In the genomic region with DNA sequence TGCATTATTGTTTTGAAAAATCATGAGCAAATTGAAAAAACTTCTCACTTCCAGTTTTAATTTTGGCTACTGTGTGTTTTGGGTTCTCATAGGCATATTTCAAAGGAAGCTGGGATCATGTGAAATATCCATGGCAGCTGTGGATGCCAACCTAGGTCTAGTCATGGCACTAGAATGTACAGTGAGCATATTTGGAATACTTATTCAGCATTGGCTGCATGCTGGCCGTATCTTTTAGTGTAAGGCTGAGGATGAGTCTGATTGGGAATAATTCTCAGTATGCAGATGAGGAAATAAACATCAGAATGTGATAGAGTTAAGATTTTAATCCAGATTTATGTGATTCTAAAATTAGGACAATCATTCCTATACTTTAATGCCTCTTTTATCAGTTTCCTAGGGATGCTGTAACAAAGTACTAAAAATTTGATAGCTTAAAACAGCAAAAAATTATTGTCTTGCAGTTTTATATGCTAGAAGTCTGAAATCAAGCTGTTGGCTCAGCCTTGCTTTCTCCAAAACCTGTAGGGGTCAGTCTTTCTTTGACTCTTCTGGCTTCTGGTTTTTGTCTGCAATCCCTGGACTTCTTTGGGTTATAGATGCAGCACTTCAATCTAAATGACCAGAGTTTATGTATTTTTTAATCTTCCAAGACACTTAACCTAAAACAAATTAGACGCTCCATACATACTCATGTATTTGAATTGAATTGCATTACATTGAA, we compare ENCODE assay signal across 1 cellular context.
TF ChIP-seq lines count a peak whose summit lies in the region.

No MANE protein-coding gene starts in this region.

TF ChIP-seq in GM23338, 12 proteins besides CTCF, POLR2A, EP300 and RAD21 (continued from another document):
- TF ChIP-seq, protein P1, sequence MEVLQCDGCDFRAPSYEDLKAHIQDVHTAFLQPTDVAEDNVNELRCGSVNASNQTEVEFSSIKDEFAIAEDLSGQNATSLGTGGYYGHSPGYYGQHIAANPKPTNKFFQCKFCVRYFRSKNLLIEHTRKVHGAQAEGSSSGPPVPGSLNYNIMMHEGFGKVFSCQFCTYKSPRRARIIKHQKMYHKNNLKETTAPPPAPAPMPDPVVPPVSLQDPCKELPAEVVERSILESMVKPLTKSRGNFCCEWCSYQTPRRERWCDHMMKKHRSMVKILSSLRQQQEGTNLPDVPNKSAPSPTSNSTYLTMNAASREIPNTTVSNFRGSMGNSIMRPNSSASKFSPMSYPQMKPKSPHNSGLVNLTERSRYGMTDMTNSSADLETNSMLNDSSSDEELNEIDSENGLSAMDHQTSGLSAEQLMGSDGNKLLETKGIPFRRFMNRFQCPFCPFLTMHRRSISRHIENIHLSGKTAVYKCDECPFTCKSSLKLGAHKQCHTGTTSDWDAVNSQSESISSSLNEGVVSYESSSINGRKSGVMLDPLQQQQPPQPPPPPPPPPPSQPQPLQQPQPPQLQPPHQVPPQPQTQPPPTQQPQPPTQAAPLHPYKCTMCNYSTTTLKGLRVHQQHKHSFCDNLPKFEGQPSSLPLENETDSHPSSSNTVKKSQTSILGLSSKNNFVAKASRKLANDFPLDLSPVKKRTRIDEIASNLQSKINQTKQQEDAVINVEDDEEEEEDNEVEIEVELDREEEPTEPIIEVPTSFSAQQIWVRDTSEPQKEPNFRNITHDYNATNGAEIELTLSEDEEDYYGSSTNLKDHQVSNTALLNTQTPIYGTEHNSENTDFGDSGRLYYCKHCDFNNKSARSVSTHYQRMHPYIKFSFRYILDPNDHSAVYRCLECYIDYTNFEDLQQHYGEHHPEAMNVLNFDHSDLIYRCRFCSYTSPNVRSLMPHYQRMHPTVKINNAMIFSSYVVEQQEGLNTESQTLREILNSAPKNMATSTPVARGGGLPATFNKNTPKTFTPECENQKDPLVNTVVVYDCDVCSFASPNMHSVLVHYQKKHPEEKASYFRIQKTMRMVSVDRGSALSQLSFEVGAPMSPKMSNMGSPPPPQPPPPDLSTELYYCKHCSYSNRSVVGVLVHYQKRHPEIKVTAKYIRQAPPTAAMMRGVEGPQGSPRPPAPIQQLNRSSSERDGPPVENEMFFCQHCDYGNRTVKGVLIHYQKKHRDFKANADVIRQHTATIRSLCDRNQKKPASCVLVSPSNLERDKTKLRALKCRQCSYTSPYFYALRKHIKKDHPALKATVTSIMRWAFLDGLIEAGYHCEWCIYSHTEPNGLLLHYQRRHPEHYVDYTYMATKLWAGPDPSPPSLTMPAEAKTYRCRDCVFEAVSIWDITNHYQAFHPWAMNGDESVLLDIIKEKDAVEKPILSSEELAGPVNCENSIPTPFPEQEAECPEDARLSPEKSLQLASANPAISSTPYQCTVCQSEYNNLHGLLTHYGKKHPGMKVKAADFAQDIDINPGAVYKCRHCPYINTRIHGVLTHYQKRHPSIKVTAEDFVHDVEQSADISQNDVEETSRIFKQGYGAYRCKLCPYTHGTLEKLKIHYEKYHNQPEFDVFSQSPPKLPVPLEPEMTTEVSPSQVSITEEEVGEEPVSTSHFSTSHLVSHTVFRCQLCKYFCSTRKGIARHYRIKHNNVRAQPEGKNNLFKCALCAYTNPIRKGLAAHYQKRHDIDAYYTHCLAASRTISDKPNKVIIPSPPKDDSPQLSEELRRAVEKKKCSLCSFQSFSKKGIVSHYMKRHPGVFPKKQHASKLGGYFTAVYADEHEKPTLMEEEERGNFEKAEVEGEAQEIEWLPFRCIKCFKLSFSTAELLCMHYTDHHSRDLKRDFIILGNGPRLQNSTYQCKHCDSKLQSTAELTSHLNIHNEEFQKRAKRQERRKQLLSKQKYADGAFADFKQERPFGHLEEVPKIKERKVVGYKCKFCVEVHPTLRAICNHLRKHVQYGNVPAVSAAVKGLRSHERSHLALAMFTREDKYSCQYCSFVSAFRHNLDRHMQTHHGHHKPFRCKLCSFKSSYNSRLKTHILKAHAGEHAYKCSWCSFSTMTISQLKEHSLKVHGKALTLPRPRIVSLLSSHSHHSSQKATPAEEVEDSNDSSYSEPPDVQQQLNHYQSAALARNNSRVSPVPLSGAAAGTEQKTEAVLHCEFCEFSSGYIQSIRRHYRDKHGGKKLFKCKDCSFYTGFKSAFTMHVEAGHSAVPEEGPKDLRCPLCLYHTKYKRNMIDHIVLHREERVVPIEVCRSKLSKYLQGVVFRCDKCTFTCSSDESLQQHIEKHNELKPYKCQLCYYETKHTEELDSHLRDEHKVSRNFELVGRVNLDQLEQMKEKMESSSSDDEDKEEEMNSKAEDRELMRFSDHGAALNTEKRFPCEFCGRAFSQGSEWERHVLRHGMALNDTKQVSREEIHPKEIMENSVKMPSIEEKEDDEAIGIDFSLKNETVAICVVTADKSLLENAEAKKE (CRISPR knock-in tag; IDR thresholded peaks at IDR 0.05) = no peak
- TF ChIP-seq NANOG (IDR thresholded peaks at IDR 0.05; ENCODE audit: borderline replicate concordance) (no peak), CREB1 (CRISPR knock-in tag; IDR thresholded peaks at IDR 0.05; ENCODE audit: low read depth) (no peak), POLR2AphosphoS5 (IDR thresholded peaks at IDR 0.05; ENCODE audit: low read depth) (no peak), EZH2 (IDR thresholded peaks at IDR 0.05; ENCODE audit: low read depth, unreplicated experiment) (no peak), EZH2phosphoT487 (IDR thresholded peaks at IDR 0.05; ENCODE audit: unreplicated experiment) (no peak), ZNF331 (CRISPR knock-in tag; IDR thresholded peaks at IDR 0.05; ENCODE audit: low read depth) (no peak)
- TF ChIP-seq, protein P2, sequence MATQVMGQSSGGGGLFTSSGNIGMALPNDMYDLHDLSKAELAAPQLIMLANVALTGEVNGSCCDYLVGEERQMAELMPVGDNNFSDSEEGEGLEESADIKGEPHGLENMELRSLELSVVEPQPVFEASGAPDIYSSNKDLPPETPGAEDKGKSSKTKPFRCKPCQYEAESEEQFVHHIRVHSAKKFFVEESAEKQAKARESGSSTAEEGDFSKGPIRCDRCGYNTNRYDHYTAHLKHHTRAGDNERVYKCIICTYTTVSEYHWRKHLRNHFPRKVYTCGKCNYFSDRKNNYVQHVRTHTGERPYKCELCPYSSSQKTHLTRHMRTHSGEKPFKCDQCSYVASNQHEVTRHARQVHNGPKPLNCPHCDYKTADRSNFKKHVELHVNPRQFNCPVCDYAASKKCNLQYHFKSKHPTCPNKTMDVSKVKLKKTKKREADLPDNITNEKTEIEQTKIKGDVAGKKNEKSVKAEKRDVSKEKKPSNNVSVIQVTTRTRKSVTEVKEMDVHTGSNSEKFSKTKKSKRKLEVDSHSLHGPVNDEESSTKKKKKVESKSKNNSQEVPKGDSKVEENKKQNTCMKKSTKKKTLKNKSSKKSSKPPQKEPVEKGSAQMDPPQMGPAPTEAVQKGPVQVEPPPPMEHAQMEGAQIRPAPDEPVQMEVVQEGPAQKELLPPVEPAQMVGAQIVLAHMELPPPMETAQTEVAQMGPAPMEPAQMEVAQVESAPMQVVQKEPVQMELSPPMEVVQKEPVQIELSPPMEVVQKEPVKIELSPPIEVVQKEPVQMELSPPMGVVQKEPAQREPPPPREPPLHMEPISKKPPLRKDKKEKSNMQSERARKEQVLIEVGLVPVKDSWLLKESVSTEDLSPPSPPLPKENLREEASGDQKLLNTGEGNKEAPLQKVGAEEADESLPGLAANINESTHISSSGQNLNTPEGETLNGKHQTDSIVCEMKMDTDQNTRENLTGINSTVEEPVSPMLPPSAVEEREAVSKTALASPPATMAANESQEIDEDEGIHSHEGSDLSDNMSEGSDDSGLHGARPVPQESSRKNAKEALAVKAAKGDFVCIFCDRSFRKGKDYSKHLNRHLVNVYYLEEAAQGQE (IDR thresholded peaks at IDR 0.05; ENCODE audit: unreplicated experiment) = no peak
- TF ChIP-seq, protein P3, sequence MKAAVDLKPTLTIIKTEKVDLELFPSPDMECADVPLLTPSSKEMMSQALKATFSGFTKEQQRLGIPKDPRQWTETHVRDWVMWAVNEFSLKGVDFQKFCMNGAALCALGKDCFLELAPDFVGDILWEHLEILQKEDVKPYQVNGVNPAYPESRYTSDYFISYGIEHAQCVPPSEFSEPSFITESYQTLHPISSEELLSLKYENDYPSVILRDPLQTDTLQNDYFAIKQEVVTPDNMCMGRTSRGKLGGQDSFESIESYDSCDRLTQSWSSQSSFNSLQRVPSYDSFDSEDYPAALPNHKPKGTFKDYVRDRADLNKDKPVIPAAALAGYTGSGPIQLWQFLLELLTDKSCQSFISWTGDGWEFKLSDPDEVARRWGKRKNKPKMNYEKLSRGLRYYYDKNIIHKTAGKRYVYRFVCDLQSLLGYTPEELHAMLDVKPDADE (IDR thresholded peaks at IDR 0.05) = no peak
